Comparison of ENCODE assay signal across 8 cellular contexts in the genomic region with DNA sequence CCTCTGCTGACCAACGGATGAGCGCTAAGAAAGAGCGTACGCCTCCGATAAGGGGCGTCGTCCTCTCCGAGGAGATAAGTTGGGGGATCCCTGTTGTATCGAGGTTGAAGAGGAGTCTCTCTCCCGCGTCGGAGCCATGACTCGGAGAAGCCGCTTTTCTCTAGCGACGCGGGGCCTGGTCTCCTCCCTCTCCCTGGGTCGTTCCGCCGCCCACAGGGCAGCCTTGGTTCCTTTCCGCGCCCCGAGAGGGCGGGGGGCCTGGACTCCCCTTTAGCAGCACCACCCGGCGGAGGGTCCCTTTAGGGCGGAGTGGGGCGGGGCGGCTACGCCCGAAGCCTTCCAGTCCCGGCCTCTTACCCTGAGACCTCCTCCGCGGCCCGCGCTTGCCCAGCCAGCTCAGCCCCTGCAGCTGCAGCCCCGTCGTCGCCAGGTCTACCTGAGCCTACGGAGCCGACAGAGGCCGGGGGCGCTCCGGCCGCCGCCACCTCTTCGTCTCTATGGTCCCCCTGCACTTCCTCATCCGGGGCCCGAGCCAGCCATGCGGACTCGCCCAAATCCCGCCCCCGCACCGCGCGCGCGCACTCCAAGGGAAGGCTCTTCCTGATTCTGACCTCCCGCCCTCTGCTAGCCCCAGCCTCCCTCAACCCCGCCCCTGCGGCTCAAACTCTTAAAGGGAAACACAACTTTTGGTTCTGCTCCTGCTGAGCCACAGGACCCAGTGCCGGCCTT.
DNase-seq lines count a peak whose midpoint lies in the region; ATAC-seq and TF ChIP-seq lines count a peak whose summit lies in the region.

PRR14L (minus strand) TSS at position 497 of the 729 bp plus-strand sequence. CDS start 11,272 bp downstream, outside the sequence.

- ATAC-seq in HG03432 (IDR thresholded peaks at IDR 0.05; ENCODE audit: unreplicated experiment): peak; percentile 65

- DNase-seq in AML-193 (lab: John Stamatoyannopoulos, UW): peak; percentile 92
- peak; percentile 87 for DNase-seq in NCI-H510A (lab: John Stamatoyannopoulos, UW)
- DNase-seq in activated CD4-positive, alpha-beta T cell treated with anti-CD3 and anti-CD28 coated beads for 1 hour: peak; percentile 98
- peak; percentile 86 to 93 for DNase-seq in cerebellar nuclear complex (lab: John Stamatoyannopoulos, UW)
- peak; percentile 98 for DNase-seq in islet precursor cell
- peak; percentile 100 for DNase-seq in stimulated activated CD4-positive, alpha-beta T cell treated with anti-CD3 and anti-CD28 coated beads, Interleukin-12 subunit alpha, Interleukin-12 subunit beta, amount 100 ng/mL, for 4 hours

- TF ChIP-seq POLR2A in GM19193 (IDR thresholded peaks at IDR 0.05; ENCODE audit: extremely low read depth, insufficient read depth, insufficient read length): peak; percentile 96

Comparison
In these comparisons a context has a peak if more than half of its experiments do, and no peak if none do; other contexts are left out.
1. Peak in every context shown above with its lines: DNase-seq and ATAC-seq.